17 cellular contexts compared by ENCODE assay signal in genomic region chr14:36986407-36986806, GRCh38.
DNase-seq lines count a peak whose midpoint lies in the region; ATAC-seq and TF ChIP-seq lines count a peak whose summit lies in the region.
"Had no signal": no experiment of that assay in that cellular context is flagged by ENCODE, and none has a peak within 500 bp of the region (broad histone marks: within the 10 kb centered on the region; RNA-seq: fewer than 3 reads in every experiment).

No MANE protein-coding gene starts in this region.

- peak overlapping the region; percentile 72 for H3K27ac Mint-ChIP-seq in GM23338
- H3K27ac Mint-ChIP-seq in WTC11, result no peak overlapping the region
- no peak overlapping the region for H3K27ac Mint-ChIP-seq in activated CD4-positive, alpha-beta memory T cell treated with anti-CD3 and anti-CD28 coated beads for 36 hours
- no peak overlapping the region for H3K27ac Mint-ChIP-seq in T-helper 2 cell treated with Interferon-gamma antibody and Interleukin-4, amounts not matched to agents 5 μg/mL and 100 μg/mL, for 36 hours
- H3K27ac Mint-ChIP-seq: CD4-positive, CD25-positive, alpha-beta regulatory T cell; CD8-positive, alpha-beta memory T cell; IgD-negative memory B cell had no signal

- H3K36me3 Mint-ChIP-seq in GM23338 (ENCODE audit: low read depth), result no peaks in the 10 kb centered on the region
- H3K36me3 Mint-ChIP-seq in WTC11, result no peaks in the 10 kb centered on the region
- H3K36me3 Mint-ChIP-seq in activated CD4-positive, alpha-beta memory T cell treated with anti-CD3 and anti-CD28 coated beads for 36 hours, result no peaks in the 10 kb centered on the region
- no peaks in the 10 kb centered on the region for H3K36me3 Mint-ChIP-seq in T-helper 2 cell treated with Interferon-gamma antibody and Interleukin-4, amounts not matched to agents 5 μg/mL and 100 μg/mL, for 36 hours (ENCODE audit: low read depth)
- H3K36me3 Mint-ChIP-seq: CD4-positive, CD25-positive, alpha-beta regulatory T cell; CD8-positive, alpha-beta memory T cell; IgD-negative memory B cell had no signal

- H3K9me3 Mint-ChIP-seq in GM23338, result no peaks in the 10 kb centered on the region
- H3K9me3 Mint-ChIP-seq in WTC11, result no peaks in the 10 kb centered on the region
- H3K9me3 Mint-ChIP-seq in activated CD4-positive, alpha-beta memory T cell treated with anti-CD3 and anti-CD28 coated beads for 36 hours, result peaks cover 8% of the 10 kb centered on the region
- H3K9me3 Mint-ChIP-seq in T-helper 2 cell treated with Interferon-gamma antibody and Interleukin-4, amounts not matched to agents 5 μg/mL and 100 μg/mL, for 36 hours, result peaks cover 6% of the 10 kb centered on the region

- no peaks in the 10 kb centered on the region for H3K27me3 ChIP-seq in GM23338 (ENCODE audit: insufficient read depth)
- H3K27me3 ChIP-seq in osteoblast (ENCODE audit: insufficient read depth, low read length), result no peaks in the 10 kb centered on the region
- H3K27me3 ChIP-seq: BE2C had no signal

- H3K79me2 ChIP-seq in GM23338 (replicated peaks; ENCODE audit: insufficient read depth) (no peaks in the 10 kb centered on the region), osteoblast (ENCODE audit: insufficient read depth, low read length) (no peaks in the 10 kb centered on the region)

- H3K9me3 ChIP-seq in osteoblast (ENCODE audit: low read depth, low read length), result no peaks in the 10 kb centered on the region
- H3K9me3 ChIP-seq: BE2C had no signal

- in situ Hi-C loops in GM13976 (cut with MboI; ENCODE audit: low sequenced_read_pairs, unreplicated experiment), result no loop called here

- TF ChIP-seq CTCF in GM23338 (conservative IDR thresholded peaks at IDR 0.05; ENCODE audit: low read depth in 2 of 2) (no peak), WTC11 (IDR thresholded peaks at IDR 0.05) (no peak), epithelial cell of esophagus (IDR thresholded peaks at IDR 0.05; ENCODE audit: insufficient read depth, low read depth, low read length, missing control alignments) (no peak), osteoblast (IDR thresholded peaks at IDR 0.05; ENCODE audit: extremely low read depth, low read depth, low read length) (no peak), GM13976 (IDR thresholded peaks at IDR 0.05; ENCODE audit: borderline replicate concordance, control extremely low read depth, extremely low read depth, insufficient read depth, missing control alignments) (no peak)

- H4K20me1 ChIP-seq in GM23338 (replicated peaks; ENCODE audit: insufficient read depth), result no peaks in the 10 kb centered on the region
- H4K20me1 ChIP-seq in osteoblast (ENCODE audit: insufficient read depth, low read length), result no peaks in the 10 kb centered on the region

- H3K4me1 ChIP-seq in GM23338 (ENCODE audit: insufficient read depth) (no peaks in the 10 kb centered on the region), osteoblast (ENCODE audit: insufficient read depth, low read length) (peaks cover 5% of the 10 kb centered on the region)
- H3K4me1 ChIP-seq: BE2C had no signal

- CTCF ChIA-PET in WTC11 (lab: Charles Lee), result interaction anchor here (0.8 kb wide), 1 partner anchor 338 kb away, joined by 3 read pairs; no protein-coding TSS in a partner anchor
- CTCF ChIA-PET in activated CD4-positive, alpha-beta memory T cell treated with anti-CD3 and anti-CD28 coated beads for 36 hours (lab: Charles Lee), result no interaction called here

- H3K4me2 ChIP-seq in GM23338 (no peak overlapping the region), osteoblast (ENCODE audit: insufficient read depth, low read length) (no peak overlapping the region)

- H3K27me3 Mint-ChIP-seq in GM23338 (ENCODE audit: insufficient read depth, low read depth, poor library complexity), result peaks cover 2% of the 10 kb centered on the region
- H3K27me3 Mint-ChIP-seq in WTC11 (ENCODE audit: low read depth), result no peaks in the 10 kb centered on the region
- no peaks in the 10 kb centered on the region for H3K27me3 Mint-ChIP-seq in activated CD4-positive, alpha-beta memory T cell treated with anti-CD3 and anti-CD28 coated beads for 36 hours
- no peaks in the 10 kb centered on the region for H3K27me3 Mint-ChIP-seq in T-helper 2 cell treated with Interferon-gamma antibody and Interleukin-4, amounts not matched to agents 5 μg/mL and 100 μg/mL, for 36 hours (ENCODE audit: low read depth)
- H3K27me3 Mint-ChIP-seq: CD4-positive, CD25-positive, alpha-beta regulatory T cell; CD8-positive, alpha-beta memory T cell; IgD-negative memory B cell had no signal

- H3K36me3 ChIP-seq in GM23338 (ENCODE audit: insufficient read depth), result no peaks in the 10 kb centered on the region
- H3K36me3 ChIP-seq in osteoblast (ENCODE audit: insufficient read depth, low read length), result no peaks in the 10 kb centered on the region
- H3K36me3 ChIP-seq: BE2C had no signal

- H3K4me3 ChIP-seq in GM23338, result no peak overlapping the region
- H3K4me3 ChIP-seq in epithelial cell of esophagus (ENCODE audit: low read length), result no peak overlapping the region
- H3K4me3 ChIP-seq in osteoblast (ENCODE audit: insufficient read depth, low read length), result no peak overlapping the region
- H3K4me3 ChIP-seq: GM23248 had no signal

- H3K27ac ChIP-seq in GM23338 (ENCODE audit: low read depth) (no peak overlapping the region), osteoblast (ENCODE audit: low read depth, low read length) (no peak overlapping the region)
- H3K27ac ChIP-seq: GM23248 had no signal

- peak; percentile 41; the same call in 2 of the 3 replicates for ATAC-seq in GM23338
- ATAC-seq in WTC11, result peak; percentile 72; the same call in 1 of the 2 replicates
- ATAC-seq: HCT116 had no signal

- POLR2A ChIA-PET in WTC11 (lab: Charles Lee), result no interaction called here
- POLR2A ChIA-PET in activated CD4-positive, alpha-beta memory T cell treated with anti-CD3 and anti-CD28 coated beads for 36 hours (lab: Charles Lee), result no interaction called here

- no peak for DNase-seq in GM23338 (ENCODE audit: low spot score)
- no peak for DNase-seq in WTC11 (ENCODE audit: low spot score)
- DNase-seq in epithelial cell of esophagus (ENCODE audit: low read depth), result peak; percentile 29
- no peak for DNase-seq in osteoblast (ENCODE audit: insufficient read length, low spot score, missing footprints)
- DNase-seq in activated CD4-positive, alpha-beta memory T cell treated with anti-CD3 and anti-CD28 coated beads for 36 hours, result no peak
- DNase-seq in T-helper 2 cell treated with Interferon-gamma antibody and Interleukin-4, amounts not matched to agents 5 μg/mL and 100 μg/mL, for 36 hours (ENCODE audit: low spot score), result no peak
- no peak for DNase-seq in GM13976 (ENCODE audit: low spot score)
- DNase-seq: ACHN; BE2C; C1 segment of cervical spinal cord; CD4-positive, CD25-positive, alpha-beta regulatory T cell; CD8-positive, alpha-beta memory T cell; COR-L47; GM23248; H7 had no signal

- no peaks in the 10 kb centered on the region for H3K9me2 ChIP-seq in GM23338 (ENCODE audit: insufficient read depth)

- no peak overlapping the region for H3K4me3 Mint-ChIP-seq in GM23338
- no peak overlapping the region for H3K4me3 Mint-ChIP-seq in WTC11
- H3K4me3 Mint-ChIP-seq in activated CD4-positive, alpha-beta memory T cell treated with anti-CD3 and anti-CD28 coated beads for 36 hours, result no peak overlapping the region
- no peak overlapping the region for H3K4me3 Mint-ChIP-seq in T-helper 2 cell treated with Interferon-gamma antibody and Interleukin-4, amounts not matched to agents 5 μg/mL and 100 μg/mL, for 36 hours
- H3K4me3 Mint-ChIP-seq: CD4-positive, CD25-positive, alpha-beta regulatory T cell; CD8-positive, alpha-beta memory T cell; IgD-negative memory B cell had no signal

- H3K4me1 Mint-ChIP-seq in GM23338, result peaks cover 6% of the 10 kb centered on the region; the same call in 2 of the 3 replicates
- H3K4me1 Mint-ChIP-seq in WTC11, result 0 out of 2 replicates have a peak, but pooled peaks cover 5% of the 10 kb centered on the region
- no peaks in the 10 kb centered on the region for H3K4me1 Mint-ChIP-seq in activated CD4-positive, alpha-beta memory T cell treated with anti-CD3 and anti-CD28 coated beads for 36 hours (ENCODE audit: low read depth)
- no peaks in the 10 kb centered on the region for H3K4me1 Mint-ChIP-seq in T-helper 2 cell treated with Interferon-gamma antibody and Interleukin-4, amounts not matched to agents 5 μg/mL and 100 μg/mL, for 36 hours (ENCODE audit: low read depth)
- H3K4me1 Mint-ChIP-seq: CD4-positive, CD25-positive, alpha-beta regulatory T cell; CD8-positive, alpha-beta memory T cell; IgD-negative memory B cell had no signal

- H3F3A ChIP-seq in GM23338 (replicated peaks; ENCODE audit: low read depth), result no peaks in the 10 kb centered on the region

- H2AFZ ChIP-seq in GM23338, result no peak overlapping the region
- peak overlapping the region; percentile 28 for H2AFZ ChIP-seq in osteoblast (ENCODE audit: low read length)
- H2AFZ ChIP-seq: GM23248 had no signal

- intact Hi-C loops in activated CD4-positive, alpha-beta memory T cell treated with anti-CD3 and anti-CD28 coated beads for 36 hours (cut with micrococcal nuclease), result no loop called here

TF ChIP-seq in GM23338, 12 proteins besides CTCF, POLR2A, EP300 and RAD21 (continues in another document):
- no peak for TF ChIP-seq EZH2phosphoT487 (IDR thresholded peaks at IDR 0.05; ENCODE audit: unreplicated experiment)

TF ChIP-seq in WTC11, 78 proteins besides CTCF, POLR2A, EP300 and RAD21:
- TF ChIP-seq PRRX2 (CRISPR knock-in tag; IDR thresholded peaks at IDR 0.05), result no peak
- TF ChIP-seq FOXP4 (CRISPR knock-in tag; IDR thresholded peaks at IDR 0.05), result no peak
TF ChIP-seq in WTC11: peak in this region for 0.
